Comparison of ENCODE assay signal across 12 cellular contexts in genomic region chr1:160626560-160627342, GRCh38. TPM values are rescaled to one million over a fixed set of nuclear protein-coding genes. Genes with fewer than 3 reads are reported as not detected.
DNase-seq lines count a peak whose midpoint lies in the region; ATAC-seq and TF ChIP-seq lines count a peak whose summit lies in the region.
"Had no signal": no experiment of that assay in that cellular context is flagged by ENCODE, and none has a peak within 500 bp of the region (broad histone marks: within the 10 kb centered on the region; RNA-seq: fewer than 3 reads in every experiment).

No MANE protein-coding gene starts in this region.

- H3K27ac ChIP-seq in OCI-LY7 (ENCODE audit: low read depth, low read length, poor library complexity, severe bottlenecking) = peak overlapping the region; percentile 87

- H3K9me3 Mint-ChIP-seq in effector memory CD8-positive, alpha-beta T cell = peaks cover 3 to 6% of the 10 kb centered on the region in 2 donors
- H3K9me3 Mint-ChIP-seq: neural crest cell had no signal

- no peaks in the 10 kb centered on the region for H3K9me3 ChIP-seq in OCI-LY7 (ENCODE audit: low read length)

- no TSS peak for BruUV-seq in OCI-LY7 (replicated peaks; lab: Mats Ljungman, UMichigan)

- H3K4me2 ChIP-seq in OCI-LY7 (ENCODE audit: low read length) = peak overlapping the region; percentile 67

- intact Hi-C loops in OCI-LY7 (cut with micrococcal nuclease; ENCODE audit: unreplicated experiment) = no loop called here

- no peaks in the 10 kb centered on the region for H3K79me2 ChIP-seq in OCI-LY7 (ENCODE audit: insufficient read depth, low read depth, low read length)

- H3K4me3 ChIP-seq in GM12865 (ENCODE audit: low read depth, low read length) (peak overlapping the region; percentile 28), OCI-LY7 (ENCODE audit: low read depth, low read length, poor library complexity, severe bottlenecking) (no peak overlapping the region)

- peak overlapping the region; percentile 86 to 90 for H3K27ac Mint-ChIP-seq in effector memory CD8-positive, alpha-beta T cell

- DNase-seq in GM12865 (ENCODE audit: low read depth) = peak; percentile 71
- DNase-seq in OCI-LY7 (ENCODE audit: low spot score) = no peak
- no peak for DNase-seq in effector memory CD8-positive, alpha-beta T cell
- no peak for DNase-seq in NCI-H446 treated with DMSO at 0.1 percent for 48 hours (lab: John Stamatoyannopoulos, UW)
- DNase-seq in NCI-H128 (lab: John Stamatoyannopoulos, UW; ENCODE audit: unreplicated experiment) = no peak
- no peak for DNase-seq in NCI-H345 treated with DMSO at 0.1 percent for 48 hours (lab: John Stamatoyannopoulos, UW; ENCODE audit: unreplicated experiment)
- DNase-seq: DMS79 treated with DMSO at 0.1 percent for 48 hours; MM.1S; NK-92 treated with Interleukin-12 subunit alpha and Interleukin-12 subunit beta, amount 100 ng/mL, for 24 hours had no signal

- peaks cover 54% of the 10 kb centered on the region for H3K36me3 Mint-ChIP-seq in effector memory CD8-positive, alpha-beta T cell (ENCODE audit: insufficient read depth)

- H4K20me1 ChIP-seq in OCI-LY7 (ENCODE audit: insufficient read depth, low read length) = no peaks in the 10 kb centered on the region

- peak overlapping the region; percentile 75; the same call in 1 of the 2 replicates for H2AFZ ChIP-seq in OCI-LY7 (ENCODE audit: low read length)

- ATAC-seq in GM21381 (IDR thresholded peaks at IDR 0.05; ENCODE audit: unreplicated experiment) (peak; percentile 30), GM21515 (IDR thresholded peaks at IDR 0.05; ENCODE audit: unreplicated experiment) (no peak)
- no peak for ATAC-seq in effector memory CD8-positive, alpha-beta T cell (replicated peaks)

- CTCF ChIA-PET in OCI-LY7 (lab: Charles Lee; ENCODE audit: unreplicated experiment) = interaction anchor here (1.5 kb wide), 1 partner anchor 49 kb away, joined by 6 read pairs; no protein-coding TSS in a partner anchor

- H3K4me3 Mint-ChIP-seq in effector memory CD8-positive, alpha-beta T cell = peak overlapping the region; percentile 61 to 73
- H3K4me3 Mint-ChIP-seq: neural crest cell had no signal

- no peaks in the 10 kb centered on the region for H3K36me3 ChIP-seq in OCI-LY7 (ENCODE audit: insufficient read depth, low read length)

- peaks cover 80 to 94% of the 10 kb centered on the region in 2 donors for H3K4me1 Mint-ChIP-seq in effector memory CD8-positive, alpha-beta T cell (ENCODE audit: low read depth in 2 of 2)

- POLR2A ChIA-PET in OCI-LY7 (lab: Charles Lee) = interaction anchor here (0.5 to 2.9 kb wide), 7 partner anchors 13 to 246 kb away, joined by 3 to 10 read pairs (median 5); partner anchors contain the start of gene SLAMF6

- H3K9me2 ChIP-seq in OCI-LY7 (ENCODE audit: insufficient read depth, low read length) = no peaks in the 10 kb centered on the region

- TF ChIP-seq CTCF in GM12865 (IDR thresholded peaks at IDR 0.05; ENCODE audit: insufficient read depth, low read depth, low read length, missing control alignments) (no peak), OCI-LY7 (conservative IDR thresholded peaks at IDR 0.05; ENCODE audit: low read length) (no peak)

- H3K4me1 ChIP-seq in OCI-LY7 (ENCODE audit: insufficient read depth, low read length, poor library complexity, severe bottlenecking) = peaks cover 92% of the 10 kb centered on the region

- H3K27me3 Mint-ChIP-seq in effector memory CD8-positive, alpha-beta T cell = no peaks in the 10 kb centered on the region

RNA-seq across cellular contexts. Expression of gene SLAMF1, which starts 20.1 kb away (rescaled TPM):
- total RNA-seq in OCI-LY7 (2014; rRNA removed; shearing (Covaris generic)) = 0.32 and 0.36 TPM in 2 replicates
- 0.42 and 0.72 TPM in 2 replicates for total RNA-seq in OCI-LY7 (2022)
- total RNA-seq: neural crest cell had no signal

RNA-seq across cellular contexts. Expression of gene CD84, which starts 47.5 kb away (rescaled TPM):
- total RNA-seq in OCI-LY7 (2014; rRNA removed; shearing (Covaris generic)) = 23.3 and 23.4 TPM in 2 replicates
- total RNA-seq in OCI-LY7 (2022) = 22.2 and 28.8 TPM in 2 replicates
- total RNA-seq: neural crest cell had no signal
